Comparison of ENCODE assay signal across 3 cellular contexts in the genomic region with DNA sequence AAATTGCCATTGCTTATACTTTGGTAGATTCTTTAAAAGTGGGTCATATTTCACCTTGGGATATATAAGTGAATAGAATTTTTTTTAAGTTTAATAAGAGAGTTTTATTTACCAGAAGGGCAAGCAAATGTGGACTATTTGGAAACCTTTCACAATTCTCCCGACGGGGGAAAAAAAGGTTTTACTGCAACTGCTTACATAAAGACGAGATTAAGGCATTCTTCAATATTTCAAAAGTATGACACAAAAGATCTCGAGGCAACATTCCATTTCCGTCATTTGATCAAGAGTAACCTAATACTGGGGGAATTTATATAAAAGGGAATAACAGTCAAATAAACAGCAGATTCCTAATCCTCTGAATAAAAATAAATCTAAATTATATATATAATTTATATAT.
"Had no signal": no experiment of that assay in that cellular context is flagged by ENCODE, and none has a peak within 500 bp of the region (broad histone marks: within the 10 kb centered on the region; RNA-seq: fewer than 3 reads in every experiment).

No MANE protein-coding gene starts in this region.

- H3K27me3 Mint-ChIP-seq: IgD-negative memory B cell had no signal

- DNase-seq: IMR-90 had no signal

- H3K4me3 ChIP-seq: K562 had no signal

- H3K9me3 Mint-ChIP-seq: IgD-negative memory B cell had no signal

- H3K4me3 Mint-ChIP-seq: IgD-negative memory B cell had no signal

- H3K27ac Mint-ChIP-seq: IgD-negative memory B cell had no signal
